Comparison of ENCODE assay signal across 9 cellular contexts in genomic region chr18:43620936-43621335, GRCh38.
DNase-seq lines count a peak whose midpoint lies in the region; ATAC-seq and TF ChIP-seq lines count a peak whose summit lies in the region.
"Had no signal": no experiment of that assay in that cellular context is flagged by ENCODE, and none has a peak within 500 bp of the region (broad histone marks: within the 10 kb centered on the region; RNA-seq: fewer than 3 reads in every experiment).

No MANE protein-coding gene starts in this region.

- intact Hi-C loops in CD8-positive, alpha-beta T cell (cut with DNase I, micrococcal nuclease) = loop anchor here (2.0 kb wide), 2 partner anchors 1592 to 1764 kb away; no protein-coding TSS in a partner anchor
- intact Hi-C loops in psoas muscle (cut with DNase I) = loop anchor here in 1 of 2 donors (5.0 kb wide), 1 partner anchor 706 kb away; no protein-coding TSS in a partner anchor

- no peaks in the 10 kb centered on the region for H3K9me3 ChIP-seq in CD8-positive, alpha-beta T cell (ENCODE audit: low read length)
- H3K9me3 ChIP-seq in psoas muscle (no peaks in the 10 kb centered on the region), suprapubic skin (no peaks in the 10 kb centered on the region)

- no peaks in the 10 kb centered on the region for H3K36me3 Mint-ChIP-seq in CD8-positive, alpha-beta T cell
- H3K36me3 Mint-ChIP-seq: immature natural killer cell had no signal

- 17 to 22% (median 21%) methylated on average over 2 of the region's 2 CpGs for WGBS in psoas muscle, 3 donors
- 17% methylated on average over 2 of the region's 2 CpGs for WGBS in suprapubic skin

- no peaks in the 10 kb centered on the region for H3K27me3 Mint-ChIP-seq in CD8-positive, alpha-beta T cell (ENCODE audit: low read depth)

- TF ChIP-seq POLR2A in suprapubic skin (IDR thresholded peaks at IDR 0.05) = no peak

- H3K4me1 ChIP-seq in CD8-positive, alpha-beta T cell (ENCODE audit: insufficient read depth, low read length) = no peaks in the 10 kb centered on the region
- H3K4me1 ChIP-seq in psoas muscle (no peaks in the 10 kb centered on the region), suprapubic skin (no peaks in the 10 kb centered on the region)

- TF ChIP-seq CTCF in CD8-positive, alpha-beta T cell (IDR thresholded peaks at IDR 0.05) = peak; percentile 29
- TF ChIP-seq CTCF in psoas muscle (IDR thresholded peaks at IDR 0.05) = peak; percentile 61
- peak in 1 of 2 donors; percentile 34 for TF ChIP-seq CTCF in suprapubic skin (IDR thresholded peaks at IDR 0.05)
- TF ChIP-seq CTCF in omental fat pad (IDR thresholded peaks at IDR 0.05) = no peak

- H3K4me3 ChIP-seq in CD8-positive, alpha-beta T cell (ENCODE audit: low read depth, low read length) = no peak overlapping the region
- H3K4me3 ChIP-seq in psoas muscle = no peak overlapping the region
- no peak overlapping the region for H3K4me3 ChIP-seq in suprapubic skin

- H3K36me3 ChIP-seq in CD8-positive, alpha-beta T cell (ENCODE audit: insufficient read depth, low read length) = no peaks in the 10 kb centered on the region
- H3K36me3 ChIP-seq in psoas muscle (ENCODE audit: insufficient read depth in 1 of 2, low read depth in 1 of 2) (no peaks in the 10 kb centered on the region), suprapubic skin (no peaks in the 10 kb centered on the region)

- DNase-seq in CD8-positive, alpha-beta T cell = no peak
- DNase-seq in GM19238 (ENCODE audit: insufficient read length, low spot score) (peak; percentile 2), HS-5 (ENCODE audit: low read depth) (peak; percentile 6), RKO (ENCODE audit: low spot score) (peak; percentile 34), fibroblast of the conjunctiva (ENCODE audit: low read depth) (peak; percentile 5), psoas muscle (no peak), suprapubic skin (ENCODE audit: low spot score in 2 of 2) (no peak), omental fat pad (ENCODE audit: low spot score) (no peak)

- POLR2A ChIA-PET in CD8-positive, alpha-beta T cell (lab: Charles Lee) = no interaction called here

- no peak overlapping the region for H3K4me3 Mint-ChIP-seq in CD8-positive, alpha-beta T cell
- H3K4me3 Mint-ChIP-seq: immature natural killer cell had no signal

- H3K9me3 Mint-ChIP-seq in CD8-positive, alpha-beta T cell = no peaks in the 10 kb centered on the region
- H3K9me3 Mint-ChIP-seq: immature natural killer cell had no signal

- H3K27ac Mint-ChIP-seq in CD8-positive, alpha-beta T cell = no peak overlapping the region
- H3K27ac Mint-ChIP-seq: immature natural killer cell had no signal

- CTCF ChIA-PET in CD8-positive, alpha-beta T cell (lab: Charles Lee) = interaction anchor here (0.7 to 1.0 kb wide), 2 partner anchors 22 to 1765 kb away, joined by 4 to 5 read pairs; no protein-coding TSS in a partner anchor

- no peaks in the 10 kb centered on the region for H3K4me1 Mint-ChIP-seq in CD8-positive, alpha-beta T cell (ENCODE audit: low read depth)
- H3K4me1 Mint-ChIP-seq: immature natural killer cell had no signal

- no peak for ATAC-seq in CD8-positive, alpha-beta T cell
- peak in 2 of 4 donors; percentile 37 to 59 for ATAC-seq in psoas muscle
- ATAC-seq in omental fat pad (ENCODE audit: low FRiP score) = no peak

- H3K27ac ChIP-seq in CD8-positive, alpha-beta T cell (ENCODE audit: low read depth, low read length) = no peak overlapping the region
- H3K27ac ChIP-seq in psoas muscle (no peak overlapping the region), suprapubic skin (no peak overlapping the region)

- no peak for TF ChIP-seq EP300 in suprapubic skin (IDR thresholded peaks at IDR 0.05)

- H3K27me3 ChIP-seq in CD8-positive, alpha-beta T cell (ENCODE audit: insufficient read depth, low read length) = no peaks in the 10 kb centered on the region
- H3K27me3 ChIP-seq in psoas muscle (ENCODE audit: insufficient read depth in 3 of 3, low read length in 2 of 3) = no peaks in the 10 kb centered on the region
- H3K27me3 ChIP-seq in suprapubic skin = no peaks in the 10 kb centered on the region

Comparison
In these comparisons a context has a peak if more than half of its experiments do, and no peak if none do; other contexts are left out.
1. DNase-seq: peak in GM19238 (single experiment), HS-5 (single experiment), RKO (single experiment) and fibroblast of the conjunctiva (single experiment); none in CD8-positive, alpha-beta T cell (0 of 7), psoas muscle (0 of 2), suprapubic skin (0 of 2) and omental fat pad (single experiment).
2. CTCF ChIP-seq: peak in CD8-positive, alpha-beta T cell (single experiment) and psoas muscle (single experiment); none in omental fat pad (0 of 3).